ENCODE assay signal across 15 cellular contexts in the genomic region with DNA sequence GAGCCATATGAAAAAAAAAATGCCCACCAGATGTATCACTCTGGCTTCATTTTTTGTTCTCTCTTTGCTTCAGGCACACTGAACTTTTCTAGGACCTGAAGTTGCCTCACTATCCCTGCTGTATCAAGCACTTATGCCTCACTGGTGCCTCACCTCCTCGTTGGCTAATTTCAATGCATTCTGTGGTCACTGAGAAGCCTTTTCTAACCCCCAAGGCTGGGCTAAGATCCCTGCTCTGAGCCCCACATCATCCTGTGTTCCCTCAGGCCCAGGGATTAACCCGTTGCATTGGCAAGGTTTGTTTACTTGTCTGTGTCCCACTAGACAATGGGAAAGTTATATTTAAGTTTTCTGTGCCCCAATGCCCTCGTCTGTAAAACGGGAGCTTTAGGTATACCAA.
DNase-seq lines count a peak whose midpoint lies in the region; ATAC-seq and TF ChIP-seq lines count a peak whose summit lies in the region.
"Had no signal": no experiment of that assay in that cellular context is flagged by ENCODE, and none has a peak within 500 bp of the region (broad histone marks: within the 10 kb centered on the region; RNA-seq: fewer than 3 reads in every experiment).

No MANE protein-coding gene starts in this region.

- H3K79me2 ChIP-seq in osteoblast (ENCODE audit: insufficient read depth, low read length): no peaks in the 10 kb centered on the region

- in situ Hi-C loops in G401 (cut with HindIII; ENCODE audit: low sequenced_read_pairs): no loop called here

- ATAC-seq in lung (ENCODE audit: insufficient read depth, low FRiP score): peak; percentile 31

- H3K4me3 ChIP-seq in lung: no peak overlapping the region
- no peak overlapping the region for H3K4me3 ChIP-seq in suprapubic skin
- no peak overlapping the region for H3K4me3 ChIP-seq in osteoblast (ENCODE audit: insufficient read depth, low read length)
- H3K4me3 ChIP-seq: BLaER1 had no signal

- H4K20me1 ChIP-seq in osteoblast (ENCODE audit: insufficient read depth, low read length): no peaks in the 10 kb centered on the region
- H4K20me1 ChIP-seq: BLaER1 had no signal

- WGBS in lung, 2 donors: 54 to 68% methylated on average over 4 of the region's 4 CpGs
- 45% methylated on average over 4 of the region's 4 CpGs for WGBS in suprapubic skin

- no peak for TF ChIP-seq EP300 in suprapubic skin (IDR thresholded peaks at IDR 0.05)

- no peak overlapping the region for H2AFZ ChIP-seq in osteoblast (ENCODE audit: low read length)

- TF ChIP-seq POLR2A in suprapubic skin (IDR thresholded peaks at IDR 0.05): no peak

- H3K27ac ChIP-seq in lung (ENCODE audit: low read depth in 1 of 2, low read length in 1 of 2) (no peak overlapping the region), suprapubic skin (peak overlapping the region; percentile 7), osteoblast (ENCODE audit: low read depth, low read length) (no peak overlapping the region)
- H3K27ac ChIP-seq: 22Rv1, BLaER1, HL-60 had no signal

- H3K9me3 ChIP-seq in lung (ENCODE audit: control insufficient read depth in 2 of 2, insufficient read depth in 1 of 2, low read length in 1 of 2): no peaks in the 10 kb centered on the region
- no peaks in the 10 kb centered on the region for H3K9me3 ChIP-seq in suprapubic skin
- no peaks in the 10 kb centered on the region for H3K9me3 ChIP-seq in osteoblast (ENCODE audit: low read depth, low read length)
- H3K9me3 ChIP-seq: BLaER1 had no signal

- H3K4me1 ChIP-seq in lung (ENCODE audit: control insufficient read depth in 2 of 2, insufficient read depth in 2 of 2, low read length in 2 of 2) (peaks cover 0 to 2% of the 10 kb centered on the region in 2 donors), suprapubic skin (peaks cover 29% of the 10 kb centered on the region), osteoblast (ENCODE audit: insufficient read depth, low read length) (no peaks in the 10 kb centered on the region)

- peak; percentile 13 for DNase-seq in DMS79 treated with DMSO at 0.1 percent for 48 hours (lab: John Stamatoyannopoulos, UW)
- DNase-seq in DMS79 (lab: John Stamatoyannopoulos, UW): no peak
- DNase-seq in astrocyte of the hippocampus (ENCODE audit: low read depth, low spot score): peak; percentile 77
- DNase-seq in lung (ENCODE audit: low spot score): no peak
- no peak for DNase-seq in suprapubic skin (ENCODE audit: low spot score in 2 of 2)
- DNase-seq in G401 (ENCODE audit: low spot score): no peak
- DNase-seq in osteoblast (ENCODE audit: insufficient read length, low spot score, missing footprints): no peak
- no peak for DNase-seq in NCI-H510A treated with DMSO at 0.1 percent for 48 hours (lab: John Stamatoyannopoulos, UW)
- DNase-seq: H9, NCI-H1436, NCI-H524 treated with DMSO at 0.1 percent for 48 hours, RPMI8226 had no signal

- no peak overlapping the region for H3K4me2 ChIP-seq in osteoblast (ENCODE audit: insufficient read depth, low read length)
- H3K4me2 ChIP-seq: BLaER1 had no signal

- H3K36me3 ChIP-seq in lung (ENCODE audit: control insufficient read depth in 2 of 2, insufficient read depth in 2 of 2, low read length in 2 of 2) (no peaks in the 10 kb centered on the region), suprapubic skin (no peaks in the 10 kb centered on the region), osteoblast (ENCODE audit: insufficient read depth, low read length) (no peaks in the 10 kb centered on the region)
- H3K36me3 ChIP-seq: BLaER1 had no signal

- TF ChIP-seq CTCF in lung (IDR thresholded peaks at IDR 0.05; ENCODE audit: control extremely low read depth, extremely low read depth) (no peak), suprapubic skin (IDR thresholded peaks at IDR 0.05) (no peak), osteoblast (IDR thresholded peaks at IDR 0.05; ENCODE audit: extremely low read depth, low read depth, low read length) (no peak)

- no peaks in the 10 kb centered on the region for H3K27me3 ChIP-seq in lung (ENCODE audit: control insufficient read depth, insufficient read depth)
- H3K27me3 ChIP-seq in suprapubic skin: no peaks in the 10 kb centered on the region
- no peaks in the 10 kb centered on the region for H3K27me3 ChIP-seq in osteoblast (ENCODE audit: insufficient read depth, low read length)
- H3K27me3 ChIP-seq: BLaER1 had no signal

Comparison
In these comparisons a context has a peak if more than half of its experiments do, and no peak if none do; other contexts are left out.
1. DNase-seq: peak in DMS79 treated with DMSO at 0.1 percent for 48 hours (single experiment) and astrocyte of the hippocampus (single experiment); none in DMS79 (single experiment), lung (single experiment), suprapubic skin (0 of 2), G401 (single experiment), osteoblast (single experiment) and NCI-H510A treated with DMSO at 0.1 percent for 48 hours (single experiment).